In the genomic region with DNA sequence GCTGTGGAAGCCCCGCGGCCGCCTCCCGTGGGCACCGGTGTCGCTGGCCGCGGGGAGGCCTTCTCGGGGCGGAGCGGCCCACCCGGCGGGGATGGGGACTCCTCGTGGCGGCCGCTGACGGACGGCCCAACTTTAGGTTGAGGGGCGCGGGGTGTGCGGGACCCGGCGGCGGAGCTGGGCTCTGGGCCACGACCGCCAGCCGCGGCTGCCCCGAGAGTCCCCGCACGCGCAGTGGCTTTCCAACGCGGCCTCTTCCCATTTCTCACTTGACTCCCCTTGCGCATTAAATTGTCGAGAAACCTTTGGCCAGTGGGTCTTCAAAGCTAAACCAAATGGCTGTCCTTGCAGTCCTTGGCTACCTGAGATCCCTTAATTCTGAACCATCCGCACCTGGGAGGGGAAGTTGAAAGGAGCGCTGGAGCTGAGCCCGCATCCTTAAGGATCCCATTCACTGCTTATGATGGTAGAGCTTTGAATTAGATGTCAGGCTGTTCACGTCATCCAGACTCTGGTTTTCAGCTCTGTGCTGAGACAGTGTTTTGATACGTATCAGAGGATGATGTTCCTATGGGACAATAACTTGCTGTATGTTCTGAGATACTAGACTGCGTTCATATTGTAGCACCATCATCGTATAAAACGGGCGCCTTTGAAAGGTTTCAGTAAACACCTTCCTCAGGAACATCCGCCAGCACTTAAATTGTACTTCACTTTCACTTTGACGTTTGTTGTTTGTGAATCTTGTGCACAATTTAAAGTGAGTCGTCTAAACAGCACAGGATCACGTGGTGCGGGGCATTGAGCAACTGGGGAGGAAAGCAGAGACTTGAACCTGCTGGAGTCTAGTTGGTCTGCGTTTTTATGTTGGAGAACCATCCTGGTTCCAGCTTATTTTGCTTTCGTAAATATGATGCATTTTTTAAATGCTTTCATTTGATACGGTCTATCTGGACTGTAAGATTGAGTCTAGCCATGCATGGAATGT, we compare ENCODE assay signal across 8 cellular contexts. TPM values are rescaled to one million over a fixed set of nuclear protein-coding genes. Genes with fewer than 3 reads are reported as not detected.
DNase-seq lines count a peak whose midpoint lies in the region; ATAC-seq and TF ChIP-seq lines count a peak whose summit lies in the region.

No MANE protein-coding gene starts in this region.

- no peak for TF ChIP-seq CTCF in DND-41 (IDR thresholded peaks at IDR 0.05; ENCODE audit: borderline replicate concordance, extremely low read depth, low read length, poor library complexity, severe bottlenecking)
- no peak for TF ChIP-seq CTCF in activated CD8-positive, alpha-beta T cell treated with anti-CD3 and anti-CD28 coated beads for 36 hours (IDR thresholded peaks at IDR 0.05)

- CTCF ChIA-PET in activated CD8-positive, alpha-beta T cell treated with anti-CD3 and anti-CD28 coated beads for 36 hours (lab: Charles Lee), result interaction anchor here (1.1 to 2.2 kb wide), 2 partner anchors 14 to 80 kb away, joined by 3 to 8 read pairs; no protein-coding TSS in a partner anchor

- H3K4me2 ChIP-seq in DND-41 (ENCODE audit: insufficient read depth, low read length), result peak overlapping the region; percentile 80

- no peaks in the 10 kb centered on the region for H3K79me2 ChIP-seq in DND-41 (ENCODE audit: insufficient read depth, low read length)

- H3K36me3 ChIP-seq in DND-41 (ENCODE audit: insufficient read depth, low read length), result no peaks in the 10 kb centered on the region

- peak overlapping the region; percentile 17 to 50; a peak in 3 of 4 replicates for H3K4me3 ChIP-seq in DND-41 (ENCODE audit: low read depth in 1 of 2, low read length in 2 of 2)

- peak overlapping the region; percentile 46 for H3K9ac ChIP-seq in DND-41 (ENCODE audit: low read depth, low read length)

- ATAC-seq in DND-41 (ENCODE audit: insufficient read depth, low read depth) (peak; percentile 59), GM21737 (IDR thresholded peaks at IDR 0.05; ENCODE audit: unreplicated experiment) (peak; percentile 40)
- ATAC-seq in activated CD8-positive, alpha-beta T cell treated with anti-CD3 and anti-CD28 coated beads for 36 hours, result peak; percentile 57

- POLR2A ChIA-PET in activated CD8-positive, alpha-beta T cell treated with anti-CD3 and anti-CD28 coated beads for 36 hours (lab: Charles Lee), result interaction anchor here (0.6 to 4.5 kb wide), 11 partner anchors 10 to 246 kb away, joined by 3 to 29 read pairs (median 5); a partner anchor contains a TSS

- DNase-seq in DND-41, result peak; percentile 32
- peak; percentile 44 for DNase-seq in NCI-H146 (lab: John Stamatoyannopoulos, UW)
- peak; percentile 89 for DNase-seq in activated CD8-positive, alpha-beta T cell treated with anti-CD3 and anti-CD28 coated beads for 36 hours
- peak; percentile 66 for DNase-seq in effector CD4-positive, alpha-beta T cell
- DNase-seq in lung microvascular endothelial cell (ENCODE audit: low read depth in 2 of 2), result peak; percentile 46 to 64
- DNase-seq in stimulated activated CD4-positive, alpha-beta T cell treated with anti-CD3 and anti-CD28 coated beads, TNF-alpha, amount 100 ng/mL, for 48 hours (ENCODE audit: low read depth in 3 of 3), result peak; percentile 26 to 60 (median 60)
- no peak for DNase-seq in HPDE6-E6E7 (ENCODE audit: extremely low spot score)

- H3K4me1 ChIP-seq in DND-41 (ENCODE audit: insufficient read depth, low read length), result peaks cover 21% of the 10 kb centered on the region

- no peaks in the 10 kb centered on the region for H3K9me3 ChIP-seq in DND-41 (ENCODE audit: insufficient read depth, low read length, severe bottlenecking)

- H3K27me3 ChIP-seq in DND-41 (ENCODE audit: insufficient read depth, low read length, poor library complexity), result peaks cover 70% of the 10 kb centered on the region

- H3K27ac ChIP-seq in DND-41 (ENCODE audit: low read length), result no peak overlapping the region

- no peaks in the 10 kb centered on the region for H3K27me3 Mint-ChIP-seq in activated CD8-positive, alpha-beta T cell treated with anti-CD3 and anti-CD28 coated beads for 36 hours

- H2AFZ ChIP-seq in DND-41 (ENCODE audit: low read depth, low read length), result peak overlapping the region; percentile 60

- H3K36me3 Mint-ChIP-seq in activated CD8-positive, alpha-beta T cell treated with anti-CD3 and anti-CD28 coated beads for 36 hours (ENCODE audit: low read depth), result peaks cover 4% of the 10 kb centered on the region

- H3K4me1 Mint-ChIP-seq in activated CD8-positive, alpha-beta T cell treated with anti-CD3 and anti-CD28 coated beads for 36 hours (ENCODE audit: low read depth), result peaks cover 49% of the 10 kb centered on the region

- intact Hi-C loops in activated CD8-positive, alpha-beta T cell treated with anti-CD3 and anti-CD28 coated beads for 36 hours (cut with micrococcal nuclease), result loop anchor here (10.0 kb wide), 1 partner anchor 101 kb away; no protein-coding TSS in a partner anchor

- no peaks in the 10 kb centered on the region for H4K20me1 ChIP-seq in DND-41 (ENCODE audit: insufficient read depth, low read length)

- H3K4me3 Mint-ChIP-seq in activated CD8-positive, alpha-beta T cell treated with anti-CD3 and anti-CD28 coated beads for 36 hours, result peak overlapping the region; percentile 81

- peak overlapping the region; percentile 87 for H3K27ac Mint-ChIP-seq in activated CD8-positive, alpha-beta T cell treated with anti-CD3 and anti-CD28 coated beads for 36 hours

- H3K9me3 Mint-ChIP-seq in activated CD8-positive, alpha-beta T cell treated with anti-CD3 and anti-CD28 coated beads for 36 hours, result no peaks in the 10 kb centered on the region

RNA-seq across cellular contexts. Expression of a gene that starts 0.9 kb away (rescaled TPM):
- total RNA-seq in activated CD8-positive, alpha-beta T cell treated with anti-CD3 and anti-CD28 coated beads for 36 hours, result 10 to 100 TPM; 25.3 to 28.3 TPM
- 13.9 and 14.2 TPM in 2 replicates for total RNA-seq in lung microvascular endothelial cell

RNA-seq across cellular contexts. Expression of a gene that starts 41.8 kb away (rescaled TPM):
- not detected for total RNA-seq in activated CD8-positive, alpha-beta T cell treated with anti-CD3 and anti-CD28 coated beads for 36 hours
- not detected in 2 replicates for total RNA-seq in lung microvascular endothelial cell
